8 cellular contexts compared by ENCODE assay signal in the genomic region with DNA sequence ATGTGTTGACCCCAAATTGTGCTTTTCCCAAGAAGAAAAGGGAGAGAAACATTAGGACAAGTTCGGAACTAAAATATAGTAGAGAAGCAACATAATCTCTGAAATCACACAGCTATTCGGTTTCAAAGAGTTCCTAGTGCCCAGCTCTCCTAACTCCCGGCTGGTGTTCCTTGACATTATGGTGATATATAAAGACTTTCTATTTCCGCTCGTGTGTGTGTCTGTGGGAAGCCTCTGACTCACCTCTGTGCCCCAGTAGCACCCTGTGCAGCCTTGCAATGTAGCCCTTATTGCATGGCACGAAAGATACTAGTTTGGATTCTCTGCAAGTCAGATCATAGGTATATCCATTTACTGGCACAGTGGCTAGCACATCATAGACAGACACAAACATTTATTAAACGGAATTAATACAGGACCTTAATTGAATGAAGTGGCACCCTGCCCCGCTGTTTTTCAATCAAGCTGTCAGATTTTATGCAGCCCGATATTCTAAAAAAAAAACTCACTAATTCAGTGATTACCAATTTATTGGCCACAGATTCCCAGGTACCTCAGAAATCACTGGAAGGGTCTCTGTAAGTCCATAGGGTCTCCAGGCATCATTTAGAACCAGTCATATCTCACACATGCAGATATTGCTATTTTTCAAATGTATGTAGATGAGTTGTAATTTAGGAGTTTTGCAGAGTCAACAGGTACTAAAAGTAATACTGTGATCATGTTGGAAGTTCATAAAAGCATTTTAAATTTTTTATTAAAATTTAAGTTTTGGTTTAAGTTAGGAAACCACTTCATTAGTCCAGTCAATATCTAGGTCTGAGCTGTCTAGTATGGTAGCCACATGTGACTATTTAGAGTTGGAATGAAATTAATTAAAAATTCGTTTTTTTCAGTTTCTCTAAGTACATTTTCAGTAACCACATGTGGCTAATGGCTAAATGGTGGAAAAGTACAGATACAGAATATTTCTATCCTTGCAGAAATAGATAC. TPM values are rescaled to one million over a fixed set of nuclear protein-coding genes. Genes with fewer than 3 reads are reported as not detected.
DNase-seq lines count a peak whose midpoint lies in the region; ATAC-seq and TF ChIP-seq lines count a peak whose summit lies in the region.

No MANE protein-coding gene starts in this region.

- intact Hi-C loops in ascending aorta (cut with DNase I) (no loop called here), spleen (cut with DNase I; ENCODE audit: low total_unique reads) (no loop called here)

- H3K9me3 ChIP-seq in ascending aorta (no peaks in the 10 kb centered on the region), iPS-18a (ENCODE audit: control insufficient read depth, low read depth, low read length) (no peaks in the 10 kb centered on the region), spleen (no peaks in the 10 kb centered on the region)

- H3K27ac ChIP-seq in ascending aorta: peak overlapping the region; percentile 84 to 86
- H3K27ac ChIP-seq in iPS-18a (ENCODE audit: low read length): no peak overlapping the region
- H3K27ac ChIP-seq in spleen: peak overlapping the region in 7 of 8 donors; percentile 48 to 82 (median 75)

- peak overlapping the region; percentile 74 for H3K9ac ChIP-seq in iPS-18a (ENCODE audit: low read length)

- peaks cover 0 to 2% of the 10 kb centered on the region in 2 donors for H3K4me1 ChIP-seq in ascending aorta
- H3K4me1 ChIP-seq in iPS-18a (ENCODE audit: control insufficient read depth, low read depth, low read length): no peaks in the 10 kb centered on the region
- peaks cover 0 to 21% (median 16%) of the 10 kb centered on the region in 6 donors for H3K4me1 ChIP-seq in spleen

- peak; percentile 58 for DNase-seq in AG10803 (ENCODE audit: low read depth)
- DNase-seq in HFFc6: peak; percentile 46
- DNase-seq in ascending aorta (ENCODE audit: low spot score in 2 of 2): no peak
- DNase-seq in spleen: no peak
- DNase-seq in SKM-1 treated with dmso at 0.1 percent for 144 hours (lab: John Stamatoyannopoulos, UW; ENCODE audit: unreplicated experiment): no peak
- DNase-seq in AML-193 (lab: John Stamatoyannopoulos, UW): no peak

- TF ChIP-seq POLR2A in spleen (IDR thresholded peaks at IDR 0.05) (no peak), GM18505 (IDR thresholded peaks at IDR 0.05; ENCODE audit: borderline replicate concordance, extremely low read depth, insufficient read depth, insufficient read length) (no peak)

- no peaks in the 10 kb centered on the region for H3K36me3 Mint-ChIP-seq in HFFc6 (ENCODE audit: low read depth)

- peak overlapping the region; percentile 86 for H3K27ac Mint-ChIP-seq in HFFc6

- ATAC-seq in GM18505 (IDR thresholded peaks at IDR 0.05; ENCODE audit: unreplicated experiment): no peak

- no peak for TF ChIP-seq CTCF in AG10803 (conservative IDR thresholded peaks at IDR 0.05; ENCODE audit: low read length)
- TF ChIP-seq CTCF in HFFc6 (IDR thresholded peaks at IDR 0.05): no peak
- no peak for TF ChIP-seq CTCF in ascending aorta (IDR thresholded peaks at IDR 0.05)
- no peak for TF ChIP-seq CTCF in spleen (IDR thresholded peaks at IDR 0.05 in 8 of 11, conservative IDR thresholded peaks at IDR 0.05 in 3 of 11)

- 29 to 37% (median 36%) methylated on average over 10 of the region's 10 CpGs for WGBS in spleen, 5 donors

- H3K9me3 Mint-ChIP-seq in HFFc6: no peaks in the 10 kb centered on the region

- H3K4me3 ChIP-seq in AG10803 (ENCODE audit: low read length) (peak overlapping the region; percentile 77), ascending aorta (peak overlapping the region; percentile 85 to 86), iPS-18a (ENCODE audit: low read length) (peak overlapping the region; percentile 85), spleen (peak overlapping the region; percentile 38 to 66 (median 50))

- H3K36me3 ChIP-seq in ascending aorta (no peaks in the 10 kb centered on the region), iPS-18a (ENCODE audit: control insufficient read depth, low read depth, low read length) (no peaks in the 10 kb centered on the region), spleen (no peaks in the 10 kb centered on the region)

- peaks cover 22% of the 10 kb centered on the region for H3K4me1 Mint-ChIP-seq in HFFc6 (ENCODE audit: low read depth)

- peak overlapping the region; percentile 98 for H3K4me3 Mint-ChIP-seq in HFFc6

- H3K27me3 Mint-ChIP-seq in HFFc6 (ENCODE audit: insufficient read depth): no peaks in the 10 kb centered on the region

- H3K27me3 ChIP-seq in ascending aorta (no peaks in the 10 kb centered on the region), iPS-18a (ENCODE audit: control insufficient read depth, insufficient read depth, low read length) (peaks cover 27% of the 10 kb centered on the region), spleen (replicated peaks in 1 of 7) (peaks cover 0 to 24% (median 14%) of the 10 kb centered on the region in 7 donors)

RNA-seq across cellular contexts. Expression of a gene that starts 43.3 kb away (rescaled TPM):
- not detected for total RNA-seq in HFFc6 (2021; fragmentation: NEBNext Ultra II Directional; extraction: Animal tissue kit (Norgen Biotek cat#: 25700))
- total RNA-seq in ascending aorta (not detected), spleen (not detected)
- under 1 TPM; 0.15 to 0.33 (median 0.19) TPM for polyA plus RNA-seq in spleen

Comparison
In these comparisons a context has a peak if more than half of its experiments do, and no peak if none do; other contexts are left out.
1. DNase-seq: peak in AG10803 (single experiment) and HFFc6 (single experiment); none in ascending aorta (0 of 2), spleen (single experiment), SKM-1 treated with dmso at 0.1 percent for 144 hours (single experiment) and AML-193 (0 of 2).
2. Peak in every context shown above with its lines, with median percentiles within 50 percentile points of each other: H3K4me3 ChIP-seq.